In the genomic region with DNA sequence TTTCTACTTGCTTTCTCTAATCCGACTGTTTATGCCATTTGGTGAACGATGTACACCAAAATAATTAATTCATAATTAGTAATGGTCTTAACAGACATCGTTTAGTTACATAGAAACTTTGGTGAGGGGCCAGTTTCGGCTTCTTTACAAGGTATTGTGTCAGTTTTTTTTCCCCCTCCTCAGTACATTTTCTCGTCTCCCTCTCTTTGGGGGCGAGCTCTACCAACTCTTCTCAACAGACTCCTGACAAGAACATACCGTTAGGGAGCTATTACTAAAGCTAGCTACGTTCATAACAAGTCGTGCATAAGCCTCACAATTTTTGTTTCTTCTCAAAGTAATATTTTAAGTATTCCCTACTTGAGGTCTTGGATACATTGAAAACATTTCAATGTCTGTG, we compare ENCODE assay signal across 9 cellular contexts. TPM values are rescaled to one million over a fixed set of nuclear protein-coding genes. Genes with fewer than 3 reads are reported as not detected.
DNase-seq lines count a peak whose midpoint lies in the region; ATAC-seq and TF ChIP-seq lines count a peak whose summit lies in the region.
"Had no signal": no experiment of that assay in that cellular context is flagged by ENCODE, and none has a peak within 500 bp of the region (broad histone marks: within the 10 kb centered on the region; RNA-seq: fewer than 3 reads in every experiment).

No MANE protein-coding gene starts in this region.

- CTCF ChIA-PET in OCI-LY7 (lab: Charles Lee; ENCODE audit: unreplicated experiment): no interaction called here

- TF ChIP-seq CTCF in OCI-LY7 (conservative IDR thresholded peaks at IDR 0.05; ENCODE audit: low read length) (no peak), epithelial cell of esophagus (IDR thresholded peaks at IDR 0.05; ENCODE audit: insufficient read depth, low read depth, low read length, missing control alignments) (no peak), parathyroid adenoma (IDR thresholded peaks at IDR 0.05) (no peak)

- H3K4me3 ChIP-seq in OCI-LY7 (ENCODE audit: low read depth, low read length, poor library complexity, severe bottlenecking): peak overlapping the region; percentile 100
- peak overlapping the region; percentile 93 for H3K4me3 ChIP-seq in epithelial cell of esophagus (ENCODE audit: low read length)
- H3K4me3 ChIP-seq in parathyroid adenoma (ENCODE audit: low read depth, low read length): peak overlapping the region; percentile 92

- H3K36me3 ChIP-seq in OCI-LY7 (ENCODE audit: insufficient read depth, low read length) (peaks cover 28% of the 10 kb centered on the region), parathyroid adenoma (ENCODE audit: control insufficient read depth, insufficient read depth, low read length) (no peaks in the 10 kb centered on the region)

- intact Hi-C loops in OCI-LY7 (cut with micrococcal nuclease; ENCODE audit: unreplicated experiment): loop anchor here (10.0 kb wide), 2 partner anchors 842 to 978 kb away; partner anchors contain the start of gene SLC9A9

- H2AFZ ChIP-seq in OCI-LY7 (ENCODE audit: low read length): no peak overlapping the region
- no peak overlapping the region for H2AFZ ChIP-seq in parathyroid adenoma

- BruUV-seq in OCI-LY7 (replicated peaks; lab: Mats Ljungman, UMichigan): TSS peak; percentile 63

- H3K27me3 ChIP-seq in parathyroid adenoma (ENCODE audit: control insufficient read depth, insufficient read depth, low read length): no peaks in the 10 kb centered on the region

- no peaks in the 10 kb centered on the region for H3K9me2 ChIP-seq in OCI-LY7 (ENCODE audit: insufficient read depth, low read length)

- POLR2A ChIA-PET in OCI-LY7 (lab: Charles Lee): interaction anchor here (0.7 to 3.3 kb wide), 8 partner anchors 10 to 423 kb away, joined by 3 to 37 read pairs (median 4); partner anchors contain the start of gene ATR

- DNase-seq in ELR (ENCODE audit: low read depth) (peak; percentile 6), OCI-LY7 (ENCODE audit: low spot score) (no peak), epithelial cell of esophagus (ENCODE audit: low read depth) (no peak), SIG-M5 treated with dmso at 0.1 percent for 504 hours (lab: John Stamatoyannopoulos, UW; ENCODE audit: unreplicated experiment) (no peak), NOMO-1 (lab: John Stamatoyannopoulos, UW; ENCODE audit: unreplicated experiment in 2 of 2) (no peak)
- DNase-seq in stimulated activated CD4-positive, alpha-beta T cell treated with anti-CD3 and anti-CD28 coated beads, Interleukin-1b, Interleukin-23, amount 100 ng/mL, for 48 hours: no peak
- DNase-seq: activated CD4-positive, CD25-positive, alpha-beta regulatory T cell treated with anti-CD3 and anti-CD28 coated beads, Interleukin-2, amount 50 U/mL, for 72 hours had no signal

- H4K20me1 ChIP-seq in OCI-LY7 (ENCODE audit: insufficient read depth, low read length): peaks cover 39% of the 10 kb centered on the region

- no peaks in the 10 kb centered on the region for H3K9me3 ChIP-seq in OCI-LY7 (ENCODE audit: low read length)
- no peaks in the 10 kb centered on the region for H3K9me3 ChIP-seq in parathyroid adenoma (ENCODE audit: control insufficient read depth, low read length)

- H3K4me2 ChIP-seq in OCI-LY7 (ENCODE audit: low read length): peak overlapping the region; percentile 97
- peak overlapping the region; percentile 71 for H3K4me2 ChIP-seq in parathyroid adenoma (ENCODE audit: low read length)

- H3K4me1 ChIP-seq in OCI-LY7 (ENCODE audit: insufficient read depth, low read length, poor library complexity, severe bottlenecking): peaks cover 32% of the 10 kb centered on the region
- H3K4me1 ChIP-seq in parathyroid adenoma: peaks cover 5% of the 10 kb centered on the region

- H3K9ac ChIP-seq in parathyroid adenoma: peak overlapping the region; percentile 13

- ATAC-seq in GM19351 (IDR thresholded peaks at IDR 0.05; ENCODE audit: unreplicated experiment): no peak

- peaks cover 71% of the 10 kb centered on the region for H3K79me2 ChIP-seq in OCI-LY7 (ENCODE audit: insufficient read depth, low read depth, low read length)
- peaks cover 49% of the 10 kb centered on the region for H3K79me2 ChIP-seq in parathyroid adenoma

- peak overlapping the region; percentile 82 for H3K27ac ChIP-seq in OCI-LY7 (ENCODE audit: low read depth, low read length, poor library complexity, severe bottlenecking)
- no peak overlapping the region for H3K27ac ChIP-seq in parathyroid adenoma

RNA-seq across cellular contexts. Expression of gene U2SURP, which starts 1.4 kb away (rescaled TPM):
- 108 and 115 TPM in 2 replicates for total RNA-seq in OCI-LY7 (2014; rRNA removed; shearing (Covaris generic))
- 175 and 185 TPM in 2 replicates for total RNA-seq in OCI-LY7 (2022)

RNA-seq across cellular contexts. Expression of gene PAQR9, which starts 39.3 kb away (rescaled TPM):
- total RNA-seq in OCI-LY7 (2014; rRNA removed; shearing (Covaris generic)): not detected in 2 replicates
- total RNA-seq in OCI-LY7 (2022): not detected in 2 replicates
